Comparison of ENCODE assay signal across 8 cellular contexts in genomic region chr3:98902341-98902740, GRCh38. TPM values are rescaled to one million over a fixed set of nuclear protein-coding genes. Genes with fewer than 3 reads are reported as not detected.
A peak's percentile ranks its signal among the peaks of the same experiment; 100 is the strongest.
DNase-seq lines count a peak whose midpoint lies in the region; ATAC-seq and TF ChIP-seq lines count a peak whose summit lies in the region.

No MANE protein-coding gene starts in this region.

- DNase-seq in GM12864 (ENCODE audit: low read depth): no peak
- no peak for DNase-seq in Panc1 (ENCODE audit: low read depth, low spot score)
- DNase-seq in esophagus muscularis mucosa (ENCODE audit: extremely low spot score): no peak
- no peak for DNase-seq in psoas muscle
- no peak for DNase-seq in cerebellar nuclear complex (lab: John Stamatoyannopoulos, UW)
- no peak for DNase-seq in posterior cingulate gyrus
- DNase-seq in GM03348 (ENCODE audit: low spot score): no peak

- no peak for TF ChIP-seq CTCF in GM12864 (IDR thresholded peaks at IDR 0.05; ENCODE audit: low read depth, low read length, missing control alignments)
- no peak for TF ChIP-seq CTCF in Panc1 (IDR thresholded peaks at IDR 0.05)
- TF ChIP-seq CTCF in esophagus muscularis mucosa (IDR thresholded peaks at IDR 0.05): no peak
- no peak for TF ChIP-seq CTCF in psoas muscle (IDR thresholded peaks at IDR 0.05)

- H3K4me3 ChIP-seq in GM12864 (ENCODE audit: low read depth, low read length): peak overlapping the region; percentile 52
- peak overlapping the region; percentile 80 to 89 for H3K4me3 ChIP-seq in Panc1 (ENCODE audit: low read depth in 2 of 2, low read length in 2 of 2)
- H3K4me3 ChIP-seq in esophagus muscularis mucosa: peak overlapping the region; percentile 92 to 98 (median 93)
- peak overlapping the region; percentile 97 for H3K4me3 ChIP-seq in psoas muscle

- H3K27ac ChIP-seq in Panc1 (ENCODE audit: low read length) (peak overlapping the region; percentile 97), esophagus muscularis mucosa (replicated peaks in 1 of 4) (peak overlapping the region; percentile 77 to 97 (median 94)), psoas muscle (peak overlapping the region; percentile 88)

- no peak for TF ChIP-seq POLR2A in esophagus muscularis mucosa (IDR thresholded peaks at IDR 0.05; ENCODE audit: low read depth)

- TSS peak; percentile 97 for BruUV-seq in Panc1 (replicated peaks; lab: Mats Ljungman, UMichigan)

- in situ Hi-C loops in Panc1 (cut with HindIII; ENCODE audit: low pct_unique_long_range_greater_than_20kb, low sequenced_read_pairs): no loop called here

- H3K36me3 ChIP-seq in Panc1 (ENCODE audit: control insufficient read depth, insufficient read depth, low read length): peaks cover 11% of the 10 kb centered on the region; the same call in 1 of the 2 replicates
- no peaks in the 10 kb centered on the region for H3K36me3 ChIP-seq in esophagus muscularis mucosa
- no peaks in the 10 kb centered on the region for H3K36me3 ChIP-seq in psoas muscle (ENCODE audit: insufficient read depth in 1 of 2, low read depth in 1 of 2)

- no peak for TF ChIP-seq EP300 in esophagus muscularis mucosa (IDR thresholded peaks at IDR 0.05)

- CTCF ChIA-PET in Panc1 (lab: Charles Lee): interaction anchor here (0.7 kb wide), 1 partner anchor 92 kb away, joined by 5 read pairs; no protein-coding TSS in a partner anchor

- ATAC-seq in Panc1: no peak
- no peak for ATAC-seq in psoas muscle
- ATAC-seq in HG03457 (IDR thresholded peaks at IDR 0.05; ENCODE audit: unreplicated experiment): no peak

- H3K27me3 ChIP-seq in Panc1 (ENCODE audit: control insufficient read depth, insufficient read depth, low read length) (no peaks in the 10 kb centered on the region; the same call in 1 of the 2 replicates), esophagus muscularis mucosa (no peaks in the 10 kb centered on the region), psoas muscle (ENCODE audit: insufficient read depth in 3 of 3, low read length in 2 of 3) (no peaks in the 10 kb centered on the region)

- H3K9me3 ChIP-seq in Panc1 (ENCODE audit: control insufficient read depth, insufficient read depth, low read depth, low read length): no peaks in the 10 kb centered on the region
- H3K9me3 ChIP-seq in esophagus muscularis mucosa: no peaks in the 10 kb centered on the region
- H3K9me3 ChIP-seq in psoas muscle: no peaks in the 10 kb centered on the region

- intact Hi-C loops in Panc1 (cut with micrococcal nuclease; ENCODE audit: unreplicated experiment) (no loop called here), esophagus muscularis mucosa (cut with DNase I) (loop anchor here (5.0 to 10.0 kb wide), 2 partner anchors 85 to 92 kb away; no protein-coding TSS in a partner anchor), psoas muscle (cut with DNase I) (loop anchor here in 1 of 2 donors (5.0 kb wide), 1 partner anchor 90 kb away; no protein-coding TSS in a partner anchor), posterior cingulate gyrus (cut with DNase I) (loop anchor here (5.0 kb wide), 3 partner anchors 85 to 310 kb away; partner anchors contain the start of gene CPOX)

- H3K4me1 ChIP-seq in Panc1 (ENCODE audit: control insufficient read depth, insufficient read depth, low read length) (peaks cover 14% of the 10 kb centered on the region), esophagus muscularis mucosa (peaks cover 10 to 40% (median 35%) of the 10 kb centered on the region in 4 donors), psoas muscle (peaks cover 13% of the 10 kb centered on the region)

- POLR2A ChIA-PET in Panc1 (lab: Charles Lee): interaction anchor here (0.6 to 0.7 kb wide), 2 partner anchors 12 to 1667 kb away, joined by 3 to 23 read pairs; no protein-coding TSS in a partner anchor

- 25% methylated on average over 4 of the region's 4 CpGs for WGBS in esophagus muscularis mucosa
- 19 to 21% (median 19%) methylated on average over 4 of the region's 4 CpGs for WGBS in psoas muscle, 3 donors

RNA-seq across cellular contexts. Expression of gene DCBLD2, which starts 0.8 kb away (rescaled TPM):
- total RNA-seq in Panc1 (2021; ENCODE audit: unreplicated experiment) (54.4 TPM), esophagus muscularis mucosa (10 to 100 TPM; 37.3 to 48.4 (median 46.6) TPM), psoas muscle (10 to 100 TPM in 2 of 4 donors, 1 to 10 TPM in 2; 4.1 to 13.9 (median 10.2) TPM)
- polyA plus RNA-seq in Panc1 (2012; ENCODE audit: insufficient read length): 14.6 TPM
- polyA plus RNA-seq in psoas muscle: 1 to 10 TPM; 2.9 to 5.3 (median 3.8) TPM
